Comparison of ENCODE assay signal across 1 cellular context in the genomic region with DNA sequence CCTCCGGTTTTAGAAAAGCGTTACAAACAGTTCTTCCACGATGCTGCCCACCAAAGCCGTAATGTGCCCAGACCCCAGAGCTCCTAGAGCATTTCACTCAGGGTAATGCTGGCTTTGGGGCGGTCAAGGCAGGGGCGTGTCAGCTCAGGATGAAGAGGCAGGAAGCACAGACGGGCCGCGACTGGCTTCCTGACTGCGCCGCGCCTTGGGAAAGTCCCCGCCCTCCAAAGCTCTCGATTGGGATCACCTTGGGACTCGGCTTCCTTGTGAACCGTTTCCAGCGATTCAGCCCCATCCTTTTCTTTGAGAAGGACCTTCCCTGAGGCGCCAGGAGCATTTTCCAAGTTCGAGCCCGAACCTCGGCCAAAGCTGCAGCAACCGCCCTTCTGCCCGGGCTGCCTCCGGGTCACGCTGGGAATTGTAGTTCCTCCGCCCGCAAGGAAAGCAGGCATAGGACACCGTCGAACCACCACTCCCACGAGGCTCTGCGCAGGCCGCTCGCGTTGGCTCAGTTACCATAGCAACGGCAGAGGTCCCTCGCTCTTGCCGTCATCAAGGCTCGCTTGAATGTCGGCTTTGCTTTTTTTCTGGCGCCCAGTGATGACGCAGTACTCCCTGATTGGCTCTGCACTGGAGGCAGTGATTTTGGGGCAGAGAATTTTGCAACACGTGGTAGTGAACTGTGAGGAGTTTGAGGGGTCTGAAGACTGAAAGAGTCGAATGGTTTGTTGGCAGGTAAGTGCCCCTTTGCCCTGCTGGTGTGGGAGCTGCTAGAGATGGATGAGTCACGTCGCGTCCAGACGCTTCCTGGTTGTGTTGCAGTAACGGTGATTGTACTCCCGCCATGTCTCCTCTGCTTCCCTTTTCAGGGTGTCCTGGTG.
TF ChIP-seq lines count a peak whose summit lies in the region.

A gene with protein sequence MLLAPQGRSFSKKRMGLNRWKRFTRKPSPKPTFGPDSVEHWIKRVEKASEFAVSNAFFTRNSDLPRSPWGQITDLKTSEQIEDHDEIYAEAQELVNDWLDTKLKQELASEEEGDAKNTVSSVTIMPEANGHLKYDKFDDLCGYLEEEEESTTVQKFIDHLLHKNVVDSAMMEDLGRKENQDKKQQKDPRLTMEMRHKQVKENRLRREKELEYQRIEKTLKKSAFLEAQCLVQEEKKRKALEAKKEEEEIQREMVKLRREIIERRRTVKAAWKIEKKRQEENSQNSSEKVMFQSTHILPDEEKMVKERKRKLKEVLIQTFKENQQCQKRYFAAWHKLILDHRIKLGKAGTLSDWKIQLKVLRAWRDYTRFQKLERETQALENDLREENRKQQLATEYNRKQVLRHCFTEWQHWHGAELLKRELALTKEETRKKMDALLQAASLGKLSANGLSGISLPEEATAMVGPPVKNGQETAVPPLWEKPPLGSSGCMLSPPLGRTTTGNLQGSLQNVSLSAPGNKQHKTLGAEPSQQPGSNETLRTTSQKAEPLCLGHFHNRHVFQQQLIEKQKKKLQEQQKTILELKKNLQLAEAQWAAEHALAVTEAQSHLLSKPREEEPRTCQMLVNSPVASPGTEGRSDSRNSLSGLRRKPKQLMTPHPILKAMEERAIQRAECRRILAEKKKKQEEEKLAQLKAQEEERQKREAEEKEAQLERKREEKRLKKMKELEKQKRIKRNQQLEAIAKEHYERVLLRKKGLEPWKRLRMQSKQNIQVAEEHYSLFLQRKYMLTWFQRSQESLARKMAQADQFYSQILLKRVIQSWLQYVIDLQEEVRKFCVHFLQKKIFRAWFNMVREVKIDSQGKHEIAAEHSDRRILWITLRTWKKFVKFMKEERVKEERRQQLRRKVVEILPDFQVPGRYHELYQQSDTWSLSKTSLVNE (minus strand): TSS at position 397 of the 881 bp plus-strand sequence. CDS start 60 bp downstream, at position 337.
A gene (plus strand): TSS at position 608 of the 881 bp plus-strand sequence. CDS start 8,521 bp downstream, outside the sequence.

TF ChIP-seq in GM12878, 131 proteins besides CTCF, POLR2A, EP300 and RAD21 (continued from another document and continues in another):
- TF ChIP-seq, protein P1, sequence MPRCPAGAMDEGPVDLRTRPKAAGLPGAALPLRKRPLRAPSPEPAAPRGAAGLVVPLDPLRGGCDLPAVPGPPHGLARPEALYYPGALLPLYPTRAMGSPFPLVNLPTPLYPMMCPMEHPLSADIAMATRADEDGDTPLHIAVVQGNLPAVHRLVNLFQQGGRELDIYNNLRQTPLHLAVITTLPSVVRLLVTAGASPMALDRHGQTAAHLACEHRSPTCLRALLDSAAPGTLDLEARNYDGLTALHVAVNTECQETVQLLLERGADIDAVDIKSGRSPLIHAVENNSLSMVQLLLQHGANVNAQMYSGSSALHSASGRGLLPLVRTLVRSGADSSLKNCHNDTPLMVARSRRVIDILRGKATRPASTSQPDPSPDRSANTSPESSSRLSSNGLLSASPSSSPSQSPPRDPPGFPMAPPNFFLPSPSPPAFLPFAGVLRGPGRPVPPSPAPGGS (IDR thresholded peaks at IDR 0.05; ENCODE audit: borderline replicate concordance, insufficient read depth, low read depth, low read length, poor library complexity, severe bottlenecking), result no peak
- no peak for TF ChIP-seq ESRRA (IDR thresholded peaks at IDR 0.05; ENCODE audit: low read length)
- no peak for TF ChIP-seq YBX1 (IDR thresholded peaks at IDR 0.05)
- peak; percentile 72 for TF ChIP-seq ATF7 (IDR thresholded peaks at IDR 0.05; ENCODE audit: low read depth)
- TF ChIP-seq POU2F2 (IDR thresholded peaks at IDR 0.05; ENCODE audit: borderline replicate concordance, low read depth, low read length), result peak; percentile 66; the same call in 2 of the 3 replicates
- no peak for TF ChIP-seq DPF2 (IDR thresholded peaks at IDR 0.05)
- TF ChIP-seq, protein P2, sequence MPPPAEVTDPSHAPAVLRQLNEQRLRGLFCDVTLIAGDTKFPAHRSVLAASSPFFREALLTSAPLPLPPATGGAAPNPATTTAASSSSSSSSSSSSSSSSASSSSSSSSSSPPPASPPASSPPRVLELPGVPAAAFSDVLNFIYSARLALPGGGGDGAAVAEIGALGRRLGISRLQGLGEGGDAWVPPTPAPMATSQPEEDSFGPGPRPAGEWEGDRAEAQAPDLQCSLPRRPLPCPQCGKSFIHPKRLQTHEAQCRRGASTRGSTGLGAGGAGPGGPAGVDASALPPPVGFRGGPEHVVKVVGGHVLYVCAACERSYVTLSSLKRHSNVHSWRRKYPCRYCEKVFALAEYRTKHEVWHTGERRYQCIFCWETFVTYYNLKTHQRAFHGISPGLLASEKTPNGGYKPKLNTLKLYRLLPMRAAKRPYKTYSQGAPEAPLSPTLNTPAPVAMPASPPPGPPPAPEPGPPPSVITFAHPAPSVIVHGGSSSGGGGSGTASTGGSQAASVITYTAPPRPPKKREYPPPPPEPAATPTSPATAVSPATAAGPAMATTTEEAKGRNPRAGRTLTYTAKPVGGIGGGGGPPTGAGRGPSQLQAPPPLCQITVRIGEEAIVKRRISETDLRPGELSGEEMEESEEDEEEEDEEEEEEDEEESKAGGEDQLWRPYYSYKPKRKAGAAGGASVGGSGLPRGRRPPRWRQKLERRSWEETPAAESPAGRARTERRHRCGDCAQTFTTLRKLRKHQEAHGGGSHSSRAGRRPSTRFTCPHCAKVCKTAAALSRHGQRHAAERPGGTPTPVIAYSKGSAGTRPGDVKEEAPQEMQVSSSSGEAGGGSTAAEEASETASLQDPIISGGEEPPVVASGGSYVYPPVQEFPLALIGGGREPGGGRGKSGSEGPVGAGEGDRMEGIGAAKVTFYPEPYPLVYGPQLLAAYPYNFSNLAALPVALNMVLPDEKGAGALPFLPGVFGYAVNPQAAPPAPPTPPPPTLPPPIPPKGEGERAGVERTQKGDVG (CRISPR knock-in tag; IDR thresholded peaks at IDR 0.05), result no peak
- TF ChIP-seq CREB1 (IDR thresholded peaks at IDR 0.05; ENCODE audit: low read depth), result peak; percentile 100
- TF ChIP-seq, protein P3, sequence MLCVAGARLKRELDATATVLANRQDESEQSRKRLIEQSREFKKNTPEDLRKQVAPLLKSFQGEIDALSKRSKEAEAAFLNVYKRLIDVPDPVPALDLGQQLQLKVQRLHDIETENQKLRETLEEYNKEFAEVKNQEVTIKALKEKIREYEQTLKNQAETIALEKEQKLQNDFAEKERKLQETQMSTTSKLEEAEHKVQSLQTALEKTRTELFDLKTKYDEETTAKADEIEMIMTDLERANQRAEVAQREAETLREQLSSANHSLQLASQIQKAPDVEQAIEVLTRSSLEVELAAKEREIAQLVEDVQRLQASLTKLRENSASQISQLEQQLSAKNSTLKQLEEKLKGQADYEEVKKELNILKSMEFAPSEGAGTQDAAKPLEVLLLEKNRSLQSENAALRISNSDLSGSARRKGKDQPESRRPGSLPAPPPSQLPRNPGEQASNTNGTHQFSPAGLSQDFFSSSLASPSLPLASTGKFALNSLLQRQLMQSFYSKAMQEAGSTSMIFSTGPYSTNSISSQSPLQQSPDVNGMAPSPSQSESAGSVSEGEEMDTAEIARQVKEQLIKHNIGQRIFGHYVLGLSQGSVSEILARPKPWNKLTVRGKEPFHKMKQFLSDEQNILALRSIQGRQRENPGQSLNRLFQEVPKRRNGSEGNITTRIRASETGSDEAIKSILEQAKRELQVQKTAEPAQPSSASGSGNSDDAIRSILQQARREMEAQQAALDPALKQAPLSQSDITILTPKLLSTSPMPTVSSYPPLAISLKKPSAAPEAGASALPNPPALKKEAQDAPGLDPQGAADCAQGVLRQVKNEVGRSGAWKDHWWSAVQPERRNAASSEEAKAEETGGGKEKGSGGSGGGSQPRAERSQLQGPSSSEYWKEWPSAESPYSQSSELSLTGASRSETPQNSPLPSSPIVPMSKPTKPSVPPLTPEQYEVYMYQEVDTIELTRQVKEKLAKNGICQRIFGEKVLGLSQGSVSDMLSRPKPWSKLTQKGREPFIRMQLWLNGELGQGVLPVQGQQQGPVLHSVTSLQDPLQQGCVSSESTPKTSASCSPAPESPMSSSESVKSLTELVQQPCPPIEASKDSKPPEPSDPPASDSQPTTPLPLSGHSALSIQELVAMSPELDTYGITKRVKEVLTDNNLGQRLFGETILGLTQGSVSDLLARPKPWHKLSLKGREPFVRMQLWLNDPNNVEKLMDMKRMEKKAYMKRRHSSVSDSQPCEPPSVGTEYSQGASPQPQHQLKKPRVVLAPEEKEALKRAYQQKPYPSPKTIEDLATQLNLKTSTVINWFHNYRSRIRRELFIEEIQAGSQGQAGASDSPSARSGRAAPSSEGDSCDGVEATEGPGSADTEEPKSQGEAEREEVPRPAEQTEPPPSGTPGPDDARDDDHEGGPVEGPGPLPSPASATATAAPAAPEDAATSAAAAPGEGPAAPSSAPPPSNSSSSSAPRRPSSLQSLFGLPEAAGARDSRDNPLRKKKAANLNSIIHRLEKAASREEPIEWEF (IDR thresholded peaks at IDR 0.05; ENCODE audit: insufficient replicate concordance, low read depth, low read length), result no peak
- no peak; the same call in 1 of the 2 replicates for TF ChIP-seq STAT1 (conservative IDR thresholded peaks at IDR 0.05)
- TF ChIP-seq SMARCA5 (IDR thresholded peaks at IDR 0.05), result 0 out of 2 replicates have a peak, but pooled peaks have one; percentile 21
- TF ChIP-seq SREBF1 (IDR thresholded peaks at IDR 0.05; ENCODE audit: low read length), result peak; percentile 81; the same call in 1 of the 2 replicates
- TF ChIP-seq, protein P4, sequence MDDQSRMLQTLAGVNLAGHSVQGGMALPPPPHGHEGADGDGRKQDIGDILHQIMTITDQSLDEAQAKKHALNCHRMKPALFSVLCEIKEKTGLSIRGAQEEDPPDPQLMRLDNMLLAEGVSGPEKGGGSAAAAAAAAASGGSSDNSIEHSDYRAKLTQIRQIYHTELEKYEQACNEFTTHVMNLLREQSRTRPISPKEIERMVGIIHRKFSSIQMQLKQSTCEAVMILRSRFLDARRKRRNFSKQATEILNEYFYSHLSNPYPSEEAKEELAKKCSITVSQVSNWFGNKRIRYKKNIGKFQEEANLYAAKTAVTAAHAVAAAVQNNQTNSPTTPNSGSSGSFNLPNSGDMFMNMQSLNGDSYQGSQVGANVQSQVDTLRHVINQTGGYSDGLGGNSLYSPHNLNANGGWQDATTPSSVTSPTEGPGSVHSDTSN (IDR thresholded peaks at IDR 0.05; ENCODE audit: insufficient replicate concordance, low read depth, low read length), result no peak
- TF ChIP-seq, protein P5, sequence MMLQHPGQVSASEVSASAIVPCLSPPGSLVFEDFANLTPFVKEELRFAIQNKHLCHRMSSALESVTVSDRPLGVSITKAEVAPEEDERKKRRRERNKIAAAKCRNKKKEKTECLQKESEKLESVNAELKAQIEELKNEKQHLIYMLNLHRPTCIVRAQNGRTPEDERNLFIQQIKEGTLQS (IDR thresholded peaks at IDR 0.05; ENCODE audit: borderline replicate concordance, extremely low read depth, low read depth, low read length), result peak; percentile 88; the same call in 1 of the 2 replicates
- TF ChIP-seq BACH1 (IDR thresholded peaks at IDR 0.05; ENCODE audit: borderline replicate concordance), result no peak
- TF ChIP-seq NBN (IDR thresholded peaks at IDR 0.05), result peak; percentile 99
- TF ChIP-seq ZNF622 (IDR thresholded peaks at IDR 0.05), result no peak
- no peak for TF ChIP-seq CBX5 (IDR thresholded peaks at IDR 0.05; ENCODE audit: low read depth)
- TF ChIP-seq ZZZ3 (IDR thresholded peaks at IDR 0.05; ENCODE audit: control insufficient read depth, insufficient read length, low read depth), result no peak
- no peak for TF ChIP-seq RB1 (IDR thresholded peaks at IDR 0.05; ENCODE audit: borderline replicate concordance)
- TF ChIP-seq ZNF217 (IDR thresholded peaks at IDR 0.05), result no peak
- TF ChIP-seq WRNIP1 (IDR thresholded peaks at IDR 0.05; ENCODE audit: borderline replicate concordance, low read depth, low read length), result 0 out of 2 replicates have a peak, but pooled peaks have one; percentile 63
- TF ChIP-seq SUPT20H (IDR thresholded peaks at IDR 0.05; ENCODE audit: borderline replicate concordance, control insufficient read depth, low read depth, low read length), result no peak
- no peak for TF ChIP-seq KAT2A (conservative IDR thresholded peaks at IDR 0.05; ENCODE audit: control insufficient read depth, low read depth, low read length)
- TF ChIP-seq CBX3 (IDR thresholded peaks at IDR 0.05; ENCODE audit: borderline replicate concordance, low read depth), result no peak
- peak; percentile 19; the same call in 1 of the 2 replicates for TF ChIP-seq HDGF (IDR thresholded peaks at IDR 0.05)
- no peak for TF ChIP-seq CEBPB (IDR thresholded peaks at IDR 0.05; ENCODE audit: borderline replicate concordance in 1 of 2, low read depth in 2 of 2, low read length in 2 of 2)
- no peak for TF ChIP-seq BCL11A (IDR thresholded peaks at IDR 0.05; ENCODE audit: low read depth, low read length)
- TF ChIP-seq RUNX3 (IDR thresholded peaks at IDR 0.05; ENCODE audit: low read length), result no peak; the same call in 1 of the 2 replicates
- TF ChIP-seq, protein P6, sequence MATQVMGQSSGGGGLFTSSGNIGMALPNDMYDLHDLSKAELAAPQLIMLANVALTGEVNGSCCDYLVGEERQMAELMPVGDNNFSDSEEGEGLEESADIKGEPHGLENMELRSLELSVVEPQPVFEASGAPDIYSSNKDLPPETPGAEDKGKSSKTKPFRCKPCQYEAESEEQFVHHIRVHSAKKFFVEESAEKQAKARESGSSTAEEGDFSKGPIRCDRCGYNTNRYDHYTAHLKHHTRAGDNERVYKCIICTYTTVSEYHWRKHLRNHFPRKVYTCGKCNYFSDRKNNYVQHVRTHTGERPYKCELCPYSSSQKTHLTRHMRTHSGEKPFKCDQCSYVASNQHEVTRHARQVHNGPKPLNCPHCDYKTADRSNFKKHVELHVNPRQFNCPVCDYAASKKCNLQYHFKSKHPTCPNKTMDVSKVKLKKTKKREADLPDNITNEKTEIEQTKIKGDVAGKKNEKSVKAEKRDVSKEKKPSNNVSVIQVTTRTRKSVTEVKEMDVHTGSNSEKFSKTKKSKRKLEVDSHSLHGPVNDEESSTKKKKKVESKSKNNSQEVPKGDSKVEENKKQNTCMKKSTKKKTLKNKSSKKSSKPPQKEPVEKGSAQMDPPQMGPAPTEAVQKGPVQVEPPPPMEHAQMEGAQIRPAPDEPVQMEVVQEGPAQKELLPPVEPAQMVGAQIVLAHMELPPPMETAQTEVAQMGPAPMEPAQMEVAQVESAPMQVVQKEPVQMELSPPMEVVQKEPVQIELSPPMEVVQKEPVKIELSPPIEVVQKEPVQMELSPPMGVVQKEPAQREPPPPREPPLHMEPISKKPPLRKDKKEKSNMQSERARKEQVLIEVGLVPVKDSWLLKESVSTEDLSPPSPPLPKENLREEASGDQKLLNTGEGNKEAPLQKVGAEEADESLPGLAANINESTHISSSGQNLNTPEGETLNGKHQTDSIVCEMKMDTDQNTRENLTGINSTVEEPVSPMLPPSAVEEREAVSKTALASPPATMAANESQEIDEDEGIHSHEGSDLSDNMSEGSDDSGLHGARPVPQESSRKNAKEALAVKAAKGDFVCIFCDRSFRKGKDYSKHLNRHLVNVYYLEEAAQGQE (IDR thresholded peaks at IDR 0.05; ENCODE audit: low read depth, low read length), result no peak
- TF ChIP-seq, protein P7, sequence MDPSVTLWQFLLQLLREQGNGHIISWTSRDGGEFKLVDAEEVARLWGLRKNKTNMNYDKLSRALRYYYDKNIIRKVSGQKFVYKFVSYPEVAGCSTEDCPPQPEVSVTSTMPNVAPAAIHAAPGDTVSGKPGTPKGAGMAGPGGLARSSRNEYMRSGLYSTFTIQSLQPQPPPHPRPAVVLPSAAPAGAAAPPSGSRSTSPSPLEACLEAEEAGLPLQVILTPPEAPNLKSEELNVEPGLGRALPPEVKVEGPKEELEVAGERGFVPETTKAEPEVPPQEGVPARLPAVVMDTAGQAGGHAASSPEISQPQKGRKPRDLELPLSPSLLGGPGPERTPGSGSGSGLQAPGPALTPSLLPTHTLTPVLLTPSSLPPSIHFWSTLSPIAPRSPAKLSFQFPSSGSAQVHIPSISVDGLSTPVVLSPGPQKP (IDR thresholded peaks at IDR 0.05; ENCODE audit: low read depth, low read length), result peak; percentile 2; the same call in 1 of the 2 replicates
- no peak for TF ChIP-seq IRF4 (IDR thresholded peaks at IDR 0.05; ENCODE audit: low read depth, low read length)
- TF ChIP-seq JUNB (IDR thresholded peaks at IDR 0.05), result no peak
